Comparison of ENCODE assay signal across 1 cellular context in genomic region chr15:55791576-55792400, GRCh38.
TF ChIP-seq lines count a peak whose summit lies in the region.

No MANE protein-coding gene starts in this region.

TF ChIP-seq in HepG2, 621 proteins besides CTCF, POLR2A, EP300 and RAD21 (continued from another document):
- no peak for TF ChIP-seq KDM5B (CRISPR knock-in tag; IDR thresholded peaks at IDR 0.05; ENCODE audit: borderline replicate concordance)
- TF ChIP-seq ZNF143 (CRISPR knock-in tag; IDR thresholded peaks at IDR 0.05): no peak
- TF ChIP-seq RXRB (CRISPR knock-in tag; IDR thresholded peaks at IDR 0.05; ENCODE audit: borderline replicate concordance): no peak
- no peak for TF ChIP-seq ZFY (CRISPR knock-in tag; IDR thresholded peaks at IDR 0.05)
- no peak for TF ChIP-seq SRSF9 (IDR thresholded peaks at IDR 0.05; ENCODE audit: borderline replicate concordance, insufficient read depth, low read depth, low read length, poor library complexity, severe bottlenecking)
- TF ChIP-seq SRY (CRISPR knock-in tag; IDR thresholded peaks at IDR 0.05): no peak
- TF ChIP-seq ZSCAN5A (CRISPR knock-in tag; IDR thresholded peaks at IDR 0.05; ENCODE audit: borderline replicate concordance): no peak
